In genomic region chr11:105357764-105358163, GRCh38 we compare ENCODE assay signal across 30 cellular contexts.
DNase-seq lines count a peak whose midpoint lies in the region; ATAC-seq, FAIRE-seq and TF ChIP-seq lines count a peak whose summit lies in the region.
"Had no signal": no experiment of that assay in that cellular context is flagged by ENCODE, and none has a peak within 500 bp of the region (broad histone marks: within the 10 kb centered on the region; RNA-seq: fewer than 3 reads in every experiment).

No MANE protein-coding gene starts in this region.

- POLR2A ChIA-PET in SK-N-SH (lab: Yijun Ruan, JAX): no interaction called here

- no peaks in the 10 kb centered on the region for H3K9me3 ChIP-seq in SK-N-SH
- no peaks in the 10 kb centered on the region for H3K9me3 ChIP-seq in adipocyte (ENCODE audit: control insufficient read depth, low read length)
- H3K9me3 ChIP-seq: BE2C, colonic mucosa, HAP-1, ovary, tibial artery had no signal

- H3K27ac ChIP-seq in SK-N-SH (ENCODE audit: low read depth in 2 of 2, low read length in 1 of 2): no peak overlapping the region
- H3K27ac ChIP-seq: colonic mucosa, ovary, tibial artery had no signal

- no peaks in the 10 kb centered on the region for H4K20me1 ChIP-seq in SK-N-SH (ENCODE audit: insufficient read depth)

- H3K4me1 ChIP-seq in SK-N-SH (ENCODE audit: control insufficient read depth in 1 of 2, insufficient read depth in 2 of 2, low read depth in 1 of 2, low read length in 1 of 2) (no peaks in the 10 kb centered on the region; a peak in 2 of 4 replicates), adipocyte (ENCODE audit: control insufficient read depth, insufficient read depth, low read length) (no peaks in the 10 kb centered on the region)
- H3K4me1 ChIP-seq: colonic mucosa, HAP-1, tibial artery had no signal

- H2AFZ ChIP-seq in SK-N-SH (ENCODE audit: low read depth): no peak overlapping the region

- no peaks in the 10 kb centered on the region for H3F3A ChIP-seq in SK-N-SH (replicated peaks; ENCODE audit: insufficient read depth)

- H3K9me2 ChIP-seq in SK-N-SH: no peaks in the 10 kb centered on the region

- no peak overlapping the region for H3K4me3 ChIP-seq in SK-N-SH (ENCODE audit: low read depth in 2 of 2, low read length in 1 of 2)
- H3K4me3 ChIP-seq in adipocyte (ENCODE audit: low read length): no peak overlapping the region
- no peak overlapping the region for H3K4me3 ChIP-seq in fibroblast of pulmonary artery (replicated peaks; ENCODE audit: low read depth, low read length)
- no peak overlapping the region for H3K4me3 ChIP-seq in retinal pigment epithelial cell (ENCODE audit: low read length)
- H3K4me3 ChIP-seq: colonic mucosa, HAP-1, ovary, tibial artery had no signal

- H3K36me3 ChIP-seq in SK-N-SH (replicated peaks in 1 of 2; ENCODE audit: control insufficient read depth in 1 of 2, insufficient read depth in 2 of 2, low read length in 1 of 2) (no peaks in the 10 kb centered on the region), adipocyte (ENCODE audit: control insufficient read depth, insufficient read depth, low read length, severe bottlenecking) (no peaks in the 10 kb centered on the region)
- H3K36me3 ChIP-seq: BE2C, colonic mucosa, HAP-1, ovary, tibial artery had no signal

- no peak overlapping the region for H3K4me2 ChIP-seq in SK-N-SH

- no peak for TF ChIP-seq RAD21 in SK-N-SH (IDR thresholded peaks at IDR 0.05; ENCODE audit: low read length)

- 29% methylated on average over 1 of the region's 1 CpG for WGBS in SK-N-SH (ENCODE audit: low lambda C conversion rate)

- DNase-seq in SK-N-SH: no peak
- DNase-seq in adipocyte (ENCODE audit: low read depth): peak; percentile 12
- peak; percentile 71 for DNase-seq in fibroblast of pulmonary artery (ENCODE audit: low read depth)
- peak; percentile 29 for DNase-seq in retinal pigment epithelial cell (ENCODE audit: low read depth)
- DNase-seq in urothelium cell line (ENCODE audit: low spot score): no peak
- DNase-seq: 8988T; activated CD4-positive, CD25-positive, alpha-beta regulatory T cell treated with anti-CD3 and anti-CD28 coated beads, Interleukin-2, amount 50 U/mL, for 72 hours; activated naive CD4-positive, alpha-beta T cell treated with anti-CD3 and anti-CD28 coated beads for 36 hours; activated T-cell treated with anti-CD3 and anti-CD28 coated beads, Interleukin-2, amount 50 U/mL, for 4 hours; aorta; BE2C; colonic mucosa; DND-41; endodermal cell; glutamatergic neuron; KBM-7; left cardiac atrium; naive thymus-derived CD4-positive, alpha-beta T cell; NCI-H526 treated with DMSO at 0.1 percent for 48 hours; ovary; right cardiac atrium; stimulated activated CD4-positive, alpha-beta T cell treated with anti-CD3 and anti-CD28 coated beads, Interleukin-12 subunit alpha, Interleukin-12 subunit beta, amount 100 ng/mL, for 4 hours; stimulated activated naive CD8-positive, alpha-beta T cell treated with anti-CD3 and anti-CD28 coated beads, Interleukin-15, amount 100 ng/mL, for 72 hours; SW 1271; tibial artery had no signal

- H3K9ac ChIP-seq in SK-N-SH (no peak overlapping the region), adipocyte (ENCODE audit: low read length) (no peak overlapping the region)

- TF ChIP-seq CTCF in SK-N-SH (IDR thresholded peaks at IDR 0.05) (no peak), fibroblast of pulmonary artery (IDR thresholded peaks at IDR 0.05; ENCODE audit: low read length, missing control alignments) (no peak), retinal pigment epithelial cell (conservative IDR thresholded peaks at IDR 0.05; ENCODE audit: low read depth, low read length) (no peak)

- CTCF ChIA-PET in SK-N-SH (lab: Yijun Ruan, JAX): no interaction called here

- no peak for ATAC-seq in SK-N-SH treated with all-trans-retinoic acid at 6 μM for 48 hours
- no peak for ATAC-seq in GM19395 (IDR thresholded peaks at IDR 0.05; ENCODE audit: unreplicated experiment)
- no peak for ATAC-seq in GM18505 (IDR thresholded peaks at IDR 0.05; ENCODE audit: unreplicated experiment)
- ATAC-seq: activated T-cell treated with anti-CD3 and anti-CD28 coated beads, Interleukin-2, amount 50 U/mL, for 4 hours; naive thymus-derived CD4-positive, alpha-beta T cell; right cardiac atrium; stimulated activated naive CD8-positive, alpha-beta T cell treated with anti-CD3 and anti-CD28 coated beads, Interleukin-15, amount 100 ng/mL, for 72 hours had no signal

- no peak for FAIRE-seq in urothelium cell line (lab: Jason Lieb, UNC)
- FAIRE-seq: TTC549 had no signal

- no peaks in the 10 kb centered on the region for H3K79me2 ChIP-seq in SK-N-SH (ENCODE audit: insufficient read depth)

- no peaks in the 10 kb centered on the region for H3K27me3 ChIP-seq in SK-N-SH (ENCODE audit: insufficient read depth)
- no peaks in the 10 kb centered on the region for H3K27me3 ChIP-seq in adipocyte (replicated peaks; ENCODE audit: control insufficient read depth, insufficient read depth, low read length)
- H3K27me3 ChIP-seq: BE2C, colonic mucosa, ovary, tibial artery had no signal

- TF ChIP-seq EP300 in SK-N-SH (IDR thresholded peaks at IDR 0.05; ENCODE audit: borderline replicate concordance in 1 of 2, low read depth in 1 of 2, low read length in 1 of 2): no peak

- TF ChIP-seq POLR2A in GM18505 (IDR thresholded peaks at IDR 0.05; ENCODE audit: borderline replicate concordance, extremely low read depth, insufficient read depth, insufficient read length): no peak

TF ChIP-seq in SK-N-SH treated with all-trans-retinoic acid at 6 μM for 48 hours, 23 proteins besides CTCF, POLR2A, EP300 and RAD21:
- TF ChIP-seq ZNF8 (CRISPR knock-in tag; IDR thresholded peaks at IDR 0.05): no peak
- no peak for TF ChIP-seq BACH2 (CRISPR knock-in tag; IDR thresholded peaks at IDR 0.05; ENCODE audit: borderline replicate concordance)
- TF ChIP-seq ISL1 (CRISPR knock-in tag; IDR thresholded peaks at IDR 0.05): peak; percentile 67
- no peak for TF ChIP-seq TSHZ2 (CRISPR knock-in tag; IDR thresholded peaks at IDR 0.05)

TF ChIP-seq in SK-N-SH, 30 proteins besides CTCF, POLR2A, EP300 and RAD21:
- TF ChIP-seq ELF1 (IDR thresholded peaks at IDR 0.05) (no peak), MEF2A (IDR thresholded peaks at IDR 0.05; ENCODE audit: borderline replicate concordance, low read depth) (no peak), ZBTB33 (IDR thresholded peaks at IDR 0.05; ENCODE audit: borderline replicate concordance, low read depth) (no peak), SMC3 (IDR thresholded peaks at IDR 0.05; ENCODE audit: low read depth, low read length) (no peak), POLR2AphosphoS5 (IDR thresholded peaks at IDR 0.05; ENCODE audit: low read depth, low read length) (no peak), MAX (IDR thresholded peaks at IDR 0.05; ENCODE audit: low read depth) (no peak), SIN3A (IDR thresholded peaks at IDR 0.05; ENCODE audit: borderline replicate concordance, low read depth, low read length) (no peak), FOSL2 (IDR thresholded peaks at IDR 0.05; ENCODE audit: borderline replicate concordance, low read depth) (no peak), CHD2 (IDR thresholded peaks at IDR 0.05; ENCODE audit: low read length, partially characterized antibody) (no peak), JUND (IDR thresholded peaks at IDR 0.05) (no peak), YY1 (IDR thresholded peaks at IDR 0.05; ENCODE audit: low read depth) (no peak), EZH2phosphoT487 (IDR thresholded peaks at IDR 0.05; ENCODE audit: borderline replicate concordance, low read depth) (no peak), MXI1 (IDR thresholded peaks at IDR 0.05; ENCODE audit: low read depth, low read length) (no peak), FOXM1 (IDR thresholded peaks at IDR 0.05; ENCODE audit: low read depth) (no peak), NRF1 (IDR thresholded peaks at IDR 0.05; ENCODE audit: low read depth, low read length) (no peak), RFX5 (IDR thresholded peaks at IDR 0.05; ENCODE audit: low read length) (no peak), TCF12 (IDR thresholded peaks at IDR 0.05) (no peak), RCOR1 (IDR thresholded peaks at IDR 0.05; ENCODE audit: low read length) (no peak)

Comparison
In these comparisons a context has a peak if more than half of its experiments do, and no peak if none do; other contexts are left out.
1. DNase-seq: peak in adipocyte (single experiment), fibroblast of pulmonary artery (single experiment) and retinal pigment epithelial cell (single experiment); none in SK-N-SH (single experiment) and urothelium cell line (single experiment).